In genomic region chr17:49566668-49567071, GRCh38 we compare ENCODE assay signal across 16 cellular contexts. TPM values are rescaled to one million over a fixed set of nuclear protein-coding genes. Genes with fewer than 3 reads are reported as not detected.
DNase-seq lines count a peak whose midpoint lies in the region; ATAC-seq and TF ChIP-seq lines count a peak whose summit lies in the region.
"Had no signal": no experiment of that assay in that cellular context is flagged by ENCODE, and none has a peak within 500 bp of the region (broad histone marks: within the 10 kb centered on the region; RNA-seq: fewer than 3 reads in every experiment).

No MANE protein-coding gene starts in this region.

- peak overlapping the region; percentile 22 for H3K4me3 Mint-ChIP-seq in neural crest cell
- H3K4me3 Mint-ChIP-seq: activated CD4-positive, alpha-beta T cell treated with anti-CD3 and anti-CD28 coated beads, Interleukin-2, amount 10 ng/mL, durations not matched to agents 7 days and 5 days; activated T-cell treated with anti-CD3 and anti-CD28 coated beads, Interleukin-2, amount 50 U/mL, for 24 hours; nephron progenitor cell had no signal

- no peak for TF ChIP-seq POLR2A in tibial nerve (IDR thresholded peaks at IDR 0.05)

- H3K27ac ChIP-seq in RWPE1: peak overlapping the region; percentile 50; the same call in 1 of the 2 replicates
- peak overlapping the region in 44 of 59 donors; percentile 8 to 95 (median 58) for H3K27ac ChIP-seq in dorsolateral prefrontal cortex
- H3K27ac ChIP-seq in tibial nerve: peak overlapping the region; percentile 61 to 90 (median 76)

- H3K4me1 Mint-ChIP-seq in neural crest cell: peaks cover 20% of the 10 kb centered on the region

- no peaks in the 10 kb centered on the region for H3K36me3 Mint-ChIP-seq in neural crest cell (ENCODE audit: low read depth)
- H3K36me3 Mint-ChIP-seq: activated naive CD8-positive, alpha-beta T cell treated with anti-CD3 and anti-CD28 coated beads, Interleukin-2, amount 10 ng/mL, durations not matched to agents 7 days and 5 days had no signal

- ATAC-seq in HG03097 (IDR thresholded peaks at IDR 0.05; ENCODE audit: low FRiP score, unreplicated experiment): no peak
- ATAC-seq: HCT116 had no signal

- CTCF ChIA-PET in RWPE1 (lab: Yijun Ruan, JAX): interaction anchor here (1.2 to 1.5 kb wide), 5 partner anchors 9 to 158 kb away, joined by 3 to 7 read pairs (median 5); no protein-coding TSS in a partner anchor

- no peaks in the 10 kb centered on the region for H3K9me3 Mint-ChIP-seq in neural crest cell
- H3K9me3 Mint-ChIP-seq: activated CD4-positive, alpha-beta T cell treated with anti-CD3 and anti-CD28 coated beads, Interleukin-2, amount 10 ng/mL, durations not matched to agents 7 days and 5 days; activated naive CD8-positive, alpha-beta T cell treated with anti-CD3 and anti-CD28 coated beads, Interleukin-2, amount 10 ng/mL, durations not matched to agents 7 days and 5 days; activated T-cell treated with anti-CD3 and anti-CD28 coated beads, Interleukin-2, amount 50 U/mL, for 24 hours had no signal

- no peaks in the 10 kb centered on the region for H3K27me3 ChIP-seq in dorsolateral prefrontal cortex
- H3K27me3 ChIP-seq in tibial nerve: no peaks in the 10 kb centered on the region

- no peaks in the 10 kb centered on the region for H3K36me3 ChIP-seq in tibial nerve

- WGBS in tibial nerve, 2 donors: 66 to 74% methylated on average over 5 of the region's 5 CpGs

- H3K4me1 ChIP-seq in tibial nerve: peaks cover 0 to 44% (median 8%) of the 10 kb centered on the region in 4 donors

- TF ChIP-seq CTCF in RWPE1 (conservative IDR thresholded peaks at IDR 0.05; ENCODE audit: low read depth) (no peak), dorsolateral prefrontal cortex (IDR thresholded peaks at IDR 0.05 in 54 of 56, conservative IDR thresholded peaks at IDR 0.05 in 2 of 56; ENCODE audit: low read depth in 1 of 56, partially characterized antibody in 56 of 56) (no peak), neural crest cell (conservative IDR thresholded peaks at IDR 0.05) (no peak), tibial nerve (IDR thresholded peaks at IDR 0.05) (no peak)

- H3K9me3 ChIP-seq in tibial nerve: no peaks in the 10 kb centered on the region

- intact Hi-C loops in dorsolateral prefrontal cortex (cut with DNase I): loop anchor here (5.0 to 10.0 kb wide), 2 partner anchors 211 to 428 kb away; partner anchors contain the start of gene DLX3 (in 1 of the 2)

- H3K4me3 ChIP-seq in dorsolateral prefrontal cortex (peak overlapping the region in 1 of 59 donors; percentile 27), tibial nerve (no peak overlapping the region)

- no peak overlapping the region for H3K27ac Mint-ChIP-seq in neural crest cell (ENCODE audit: unreplicated experiment)
- H3K27ac Mint-ChIP-seq: activated CD4-positive, alpha-beta T cell treated with anti-CD3 and anti-CD28 coated beads, Interleukin-2, amount 10 ng/mL, durations not matched to agents 7 days and 5 days; activated naive CD8-positive, alpha-beta T cell treated with anti-CD3 and anti-CD28 coated beads, Interleukin-2, amount 10 ng/mL, durations not matched to agents 7 days and 5 days; nephron progenitor cell had no signal

- H3K27me3 Mint-ChIP-seq in neural crest cell (ENCODE audit: low read depth): peaks cover 62% of the 10 kb centered on the region

- POLR2A ChIA-PET in RWPE1 (lab: Yijun Ruan, JAX; ENCODE audit: low non-redundant PET): no interaction called here

- DNase-seq in RWPE1 (ENCODE audit: low spot score): no peak
- peak in 1 of 10 donors; percentile 37 for DNase-seq in dorsolateral prefrontal cortex
- DNase-seq in neural crest cell (ENCODE audit: low read depth, low spot score): no peak
- DNase-seq in tibial nerve (ENCODE audit: low spot score in 2 of 2): peak in 1 of 2 donors; percentile 60
- no peak for DNase-seq in NCI-H1105 (lab: John Stamatoyannopoulos, UW)
- DNase-seq in NCI-H2029 (lab: John Stamatoyannopoulos, UW): no peak
- DNase-seq: activated CD4-positive, alpha-beta T cell treated with anti-CD3 and anti-CD28 coated beads, Interleukin-2, amount 10 ng/mL, durations not matched to agents 7 days and 5 days; activated T-cell treated with anti-CD3 and anti-CD28 coated beads, Interleukin-2, amount 50 U/mL, for 24 hours; DND-41; hippocampal formation; NCI-H1930; nephron progenitor cell; stimulated activated naive CD4-positive, alpha-beta T cell treated with Interleukin-2 at 50 U/mL for 16 hours had no signal

- TF ChIP-seq EP300 in tibial nerve (IDR thresholded peaks at IDR 0.05): no peak

RNA-seq across cellular contexts. Expression of gene NXPH3, which starts 9.0 kb away (rescaled TPM):
- total RNA-seq in dorsolateral prefrontal cortex: 10 to 100 TPM in 117 of 120 experiments, 1 to 10 TPM in 3; 8.9 to 36.3 (median 18.6) TPM
- 0.79 and 1.1 TPM in 2 replicates for total RNA-seq in neural crest cell
- 10 to 100 TPM in 2 of 4 donors, 1 to 10 TPM in 2; 5.4 to 21.9 (median 11.4) TPM for total RNA-seq in tibial nerve
- total RNA-seq: activated CD4-positive, alpha-beta T cell treated with anti-CD3 and anti-CD28 coated beads, Interleukin-2, amount 10 ng/mL, durations not matched to agents 7 days and 5 days had no signal
